Comparison of ENCODE assay signal across 1 cellular context in the genomic region with DNA sequence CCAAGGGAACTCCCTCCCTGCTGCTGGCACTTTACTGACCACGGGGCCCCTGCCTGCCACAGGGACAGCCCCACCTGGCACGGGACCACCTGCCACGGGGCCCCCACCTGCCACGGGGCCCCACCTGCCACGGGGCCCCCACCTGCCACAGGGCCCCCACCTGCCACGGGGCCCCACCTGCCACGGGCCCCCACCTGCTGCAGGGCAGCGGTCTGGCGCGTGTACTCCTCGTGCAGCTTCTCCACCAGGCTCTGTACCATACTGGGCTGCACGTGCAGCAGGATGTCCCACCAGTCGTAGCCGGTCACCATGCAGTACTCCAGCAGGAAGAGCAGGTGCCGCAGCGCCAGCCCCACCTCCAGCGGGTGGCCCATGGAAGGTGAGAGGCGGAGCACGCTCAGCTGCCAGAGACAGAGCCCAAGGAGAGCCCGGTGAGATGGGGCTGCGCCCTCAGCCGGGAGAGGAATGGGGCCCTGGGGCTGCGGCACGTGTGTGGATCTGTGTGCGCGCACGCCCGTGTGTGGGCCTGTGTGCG.
A peak's percentile ranks its signal among the peaks of the same experiment; 100 is the strongest.
TF ChIP-seq lines count a peak whose summit lies in the region.

No MANE protein-coding gene starts in this region.

TF ChIP-seq in H1, 55 proteins besides CTCF, POLR2A, EP300 and RAD21:
- TF ChIP-seq POU5F1 (IDR thresholded peaks at IDR 0.05; ENCODE audit: low read depth, low read length) (no peak), EGR1 (IDR thresholded peaks at IDR 0.05; ENCODE audit: borderline replicate concordance, low read depth, low read length) (peak; percentile 39; the same call in 1 of the 2 replicates), BCL11A (IDR thresholded peaks at IDR 0.05; ENCODE audit: low read depth in 2 of 2, low read length in 2 of 2) (no peak), TAF1 (IDR thresholded peaks at IDR 0.05; ENCODE audit: low read depth, low read length) (no peak), CHD1 (IDR thresholded peaks at IDR 0.05; ENCODE audit: low read depth, low read length) (no peak), BACH1 (IDR thresholded peaks at IDR 0.05; ENCODE audit: low read length) (no peak), EZH2 (IDR thresholded peaks at IDR 0.05; ENCODE audit: low read depth, low read length, severe bottlenecking) (no peak)
